In genomic region chr16:4825196-4825595, GRCh38 we compare ENCODE assay signal across 26 cellular contexts. TPM values are rescaled to one million over a fixed set of nuclear protein-coding genes. Genes with fewer than 3 reads are reported as not detected.
A peak's percentile ranks its signal among the peaks of the same experiment; 100 is the strongest.
DNase-seq lines count a peak whose midpoint lies in the region; ATAC-seq and TF ChIP-seq lines count a peak whose summit lies in the region.
"Had no signal": no experiment of that assay in that cellular context is flagged by ENCODE, and none has a peak within 500 bp of the region (broad histone marks: within the 10 kb centered on the region; RNA-seq: fewer than 3 reads in every experiment).

No MANE protein-coding gene starts in this region.

- H3K4me3 Mint-ChIP-seq in neural progenitor cell: no peak overlapping the region
- no peak overlapping the region for H3K4me3 Mint-ChIP-seq in activated T-cell treated with anti-CD3 and anti-CD28 coated beads, Interleukin-2, amount 50 U/mL, for 72 hours
- H3K4me3 Mint-ChIP-seq: CD4-positive, alpha-beta memory T cell had no signal

- peaks cover 10% of the 10 kb centered on the region for H3F3A ChIP-seq in neural progenitor cell (ENCODE audit: low read depth)

- no peak overlapping the region for H3K4me3 ChIP-seq in neural progenitor cell
- H3K4me3 ChIP-seq: BLaER1 treated with 17β-estradiol and CSF1 and Interleukin-3, amounts not matched to agents 10 nM and 100 nM; SJCRH30 had no signal

- no peaks in the 10 kb centered on the region for H3K79me2 ChIP-seq in neural progenitor cell (ENCODE audit: low read depth)

- H3K27ac Mint-ChIP-seq in neural progenitor cell: peak overlapping the region; percentile 53
- H3K27ac Mint-ChIP-seq in activated T-cell treated with anti-CD3 and anti-CD28 coated beads, Interleukin-2, amount 50 U/mL, for 72 hours: no peak overlapping the region

- H3K36me3 Mint-ChIP-seq in neural progenitor cell: peaks cover 26% of the 10 kb centered on the region
- H3K36me3 Mint-ChIP-seq in activated T-cell treated with anti-CD3 and anti-CD28 coated beads, Interleukin-2, amount 50 U/mL, for 72 hours (ENCODE audit: insufficient read depth in 2 of 2): peaks cover 8 to 20% of the 10 kb centered on the region in 2 donors

- no peak overlapping the region for H3K27ac ChIP-seq in neural progenitor cell
- H3K27ac ChIP-seq: BLaER1 treated with 17β-estradiol and CSF1 and Interleukin-3, amounts not matched to agents 10 nM and 100 nM; KMS-11; SJCRH30 had no signal

- no peaks in the 10 kb centered on the region for H3K9me3 ChIP-seq in neural progenitor cell (ENCODE audit: low read depth)
- H3K9me3 ChIP-seq: BLaER1 treated with 17β-estradiol and CSF1 and Interleukin-3, amounts not matched to agents 10 nM and 100 nM; Caco-2; SJCRH30 had no signal

- TF ChIP-seq CTCF in neural progenitor cell (IDR thresholded peaks at IDR 0.05): no peak

- no peak overlapping the region for H3K9ac ChIP-seq in neural progenitor cell
- H3K9ac ChIP-seq: BLaER1 treated with 17β-estradiol and CSF1 and Interleukin-3, amounts not matched to agents 10 nM and 100 nM; KMS-11 had no signal

- intact Hi-C loops in Right ventricle myocardium inferior (cut with DNase I) (no loop called here), cardiac septum (cut with DNase I) (no loop called here), left cardiac atrium (cut with DNase I) (no loop called here)

- no peaks in the 10 kb centered on the region for H3K27me3 Mint-ChIP-seq in neural progenitor cell (ENCODE audit: insufficient read depth, low read depth)
- H3K27me3 Mint-ChIP-seq in activated T-cell treated with anti-CD3 and anti-CD28 coated beads, Interleukin-2, amount 50 U/mL, for 72 hours (ENCODE audit: low read depth): no peaks in the 10 kb centered on the region
- H3K27me3 Mint-ChIP-seq: CD4-positive, alpha-beta memory T cell had no signal

- H2AFZ ChIP-seq in neural progenitor cell (replicated peaks): no peak overlapping the region

- H3K27me3 ChIP-seq in neural progenitor cell: no peaks in the 10 kb centered on the region
- H3K27me3 ChIP-seq: BLaER1 treated with 17β-estradiol and CSF1 and Interleukin-3, amounts not matched to agents 10 nM and 100 nM; SJCRH30 had no signal

- no peaks in the 10 kb centered on the region for H3K4me1 Mint-ChIP-seq in neural progenitor cell
- H3K4me1 Mint-ChIP-seq in activated T-cell treated with anti-CD3 and anti-CD28 coated beads, Interleukin-2, amount 50 U/mL, for 72 hours (ENCODE audit: low read depth): no peaks in the 10 kb centered on the region

- H4K20me1 ChIP-seq in neural progenitor cell (ENCODE audit: low read depth): peaks cover 7% of the 10 kb centered on the region

- DNase-seq in Right ventricle myocardium inferior (ENCODE audit: missing footprints): peak; percentile 73
- no peak for DNase-seq in cardiac septum (ENCODE audit: low spot score)
- peak; percentile 59 for DNase-seq in left cardiac atrium
- no peak for DNase-seq in neural progenitor cell (ENCODE audit: low spot score)
- DNase-seq in activated T-cell treated with anti-CD3 and anti-CD28 coated beads, Interleukin-2, amount 50 U/mL, for 72 hours: no peak
- no peak for DNase-seq in ureter (ENCODE audit: low spot score)
- DNase-seq: 8988T; Caco-2; CD4-positive, alpha-beta memory T cell; DMS153; GOT3; HCEC 1CT; IMR-90; NCI-H1105; NCI-H146; NCI-H2029; NCI-H226; NCI-H510A treated with DMSO at 0.1 percent for 48 hours; NCI-H748 treated with DMSO at 0.1 percent for 48 hours; SJCRH30 had no signal

- H3K9me3 Mint-ChIP-seq in neural progenitor cell: no peaks in the 10 kb centered on the region
- no peaks in the 10 kb centered on the region for H3K9me3 Mint-ChIP-seq in activated T-cell treated with anti-CD3 and anti-CD28 coated beads, Interleukin-2, amount 50 U/mL, for 72 hours
- H3K9me3 Mint-ChIP-seq: CD4-positive, alpha-beta memory T cell had no signal

- peaks cover 5% of the 10 kb centered on the region for H3K4me1 ChIP-seq in neural progenitor cell
- H3K4me1 ChIP-seq: Caco-2, SJCRH30 had no signal

- peak overlapping the region; percentile 27 for H3K4me2 ChIP-seq in neural progenitor cell
- H3K4me2 ChIP-seq: BLaER1 treated with 17β-estradiol and CSF1 and Interleukin-3, amounts not matched to agents 10 nM and 100 nM; KMS-11 had no signal

- H3K36me3 ChIP-seq in neural progenitor cell: peaks cover 3% of the 10 kb centered on the region

- ATAC-seq in Right ventricle myocardium inferior: peak; percentile 66
- ATAC-seq in left cardiac atrium: peak in 1 of 2 donors; percentile 47
- no peak for ATAC-seq in activated T-cell treated with anti-CD3 and anti-CD28 coated beads, Interleukin-2, amount 50 U/mL, for 72 hours (replicated peaks in 1 of 2)
- no peak for ATAC-seq in HG02840 (IDR thresholded peaks at IDR 0.05; ENCODE audit: low FRiP score, unreplicated experiment)
- no peak for ATAC-seq in HG02763 (IDR thresholded peaks at IDR 0.05; ENCODE audit: unreplicated experiment)
- ATAC-seq: Panc1 had no signal

RNA-seq across cellular contexts. Expression of gene GLYR1, which starts 21.9 kb away (rescaled TPM):
- total RNA-seq in Right ventricle myocardium inferior (88.8 TPM), cardiac septum (64.9 TPM), left cardiac atrium (10 to 100 TPM; 65.2 to 78.2 TPM), neural progenitor cell (ENCODE audit: low replicate concordance) (53.0 and 57.0 TPM in 2 replicates), ureter (120 TPM)
- 10 to 100 TPM; 54.9 to 63.6 TPM for total RNA-seq in activated T-cell treated with anti-CD3 and anti-CD28 coated beads, Interleukin-2, amount 50 U/mL, for 72 hours

RNA-seq across cellular contexts. Expression of gene UBN1, which starts 22.1 kb away (rescaled TPM):
- total RNA-seq in Right ventricle myocardium inferior (45.2 TPM), cardiac septum (23.6 TPM), left cardiac atrium (10 to 100 TPM; 28.0 to 33.6 TPM), neural progenitor cell (ENCODE audit: low replicate concordance) (28.4 and 32.7 TPM in 2 replicates), ureter (33.2 TPM)
- 10 to 100 TPM; 32.0 to 36.0 TPM for total RNA-seq in activated T-cell treated with anti-CD3 and anti-CD28 coated beads, Interleukin-2, amount 50 U/mL, for 72 hours

RNA-seq across cellular contexts. Expression of gene ROGDI, which starts 22.8 kb away (rescaled TPM):
- total RNA-seq in Right ventricle myocardium inferior: 102 TPM
- 69.9 TPM for total RNA-seq in cardiac septum
- 10 to 100 TPM; 53.6 to 54.5 TPM for total RNA-seq in left cardiac atrium
- 22.2 and 49.3 TPM in 2 replicates for total RNA-seq in neural progenitor cell (ENCODE audit: low replicate concordance)
- 1 to 10 TPM; 3.7 to 7.4 TPM for total RNA-seq in activated T-cell treated with anti-CD3 and anti-CD28 coated beads, Interleukin-2, amount 50 U/mL, for 72 hours
- 35.5 TPM for total RNA-seq in ureter

RNA-seq across cellular contexts. Expression of gene SMIM22, which starts 30.0 kb away (rescaled TPM):
- total RNA-seq in Right ventricle myocardium inferior (not detected), cardiac septum (not detected), left cardiac atrium (not detected), neural progenitor cell (ENCODE audit: low replicate concordance) (not detected in 2 replicates), ureter (225 TPM)
- total RNA-seq in activated T-cell treated with anti-CD3 and anti-CD28 coated beads, Interleukin-2, amount 50 U/mL, for 72 hours: not detected
- total RNA-seq: Caco-2; CD4-positive, alpha-beta memory T cell; G401; IMR-90; SJCRH30 had no signal

RNA-seq across cellular contexts. Expression of gene SEPTIN12, which starts 37.1 kb away (rescaled TPM):
- not detected for total RNA-seq in Right ventricle myocardium inferior
- not detected for total RNA-seq in cardiac septum
- total RNA-seq in left cardiac atrium: not detected
- total RNA-seq in neural progenitor cell (ENCODE audit: low replicate concordance): not detected in 2 replicates
- not detected for total RNA-seq in activated T-cell treated with anti-CD3 and anti-CD28 coated beads, Interleukin-2, amount 50 U/mL, for 72 hours
- total RNA-seq in ureter: not detected
- total RNA-seq: Caco-2; CD4-positive, alpha-beta memory T cell; G401; IMR-90; SJCRH30 had no signal

Comparison
In these comparisons a context has a peak if more than half of its experiments do, and no peak if none do; other contexts are left out.
1. DNase-seq: peak in Right ventricle myocardium inferior (single experiment) and left cardiac atrium (single experiment); none in cardiac septum (single experiment), neural progenitor cell (single experiment), activated T-cell treated with anti-CD3 and anti-CD28 coated beads, Interleukin-2, amount 50 U/mL, for 72 hours (0 of 2) and ureter (single experiment).